7 cellular contexts compared by ENCODE assay signal in the genomic region with DNA sequence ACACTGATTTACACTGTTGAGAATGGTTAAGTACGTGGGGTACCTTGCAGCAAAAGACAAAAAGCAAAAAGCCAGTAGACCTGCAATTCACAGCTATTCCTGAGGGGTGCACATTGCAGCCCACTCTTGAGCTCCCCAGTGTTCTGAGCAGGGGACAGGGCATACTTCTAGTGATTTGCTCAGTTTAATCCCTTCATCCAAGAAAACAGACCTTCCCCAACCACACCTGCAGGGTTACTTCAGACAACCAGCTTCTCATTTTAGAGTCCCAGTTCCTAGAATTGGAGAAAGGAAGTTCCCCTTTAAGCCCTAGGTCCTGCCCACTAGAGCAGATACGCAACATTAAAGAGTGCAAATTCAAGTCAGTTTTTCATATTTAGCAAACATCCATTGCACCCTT. TPM values are rescaled to one million over a fixed set of nuclear protein-coding genes. Genes with fewer than 3 reads are reported as not detected.
DNase-seq lines count a peak whose midpoint lies in the region; ATAC-seq and TF ChIP-seq lines count a peak whose summit lies in the region.

No MANE protein-coding gene starts in this region.

- peaks cover 52% of the 10 kb centered on the region for H3K4me1 Mint-ChIP-seq in activated naive CD8-positive, alpha-beta T cell treated with anti-CD3 and anti-CD28 coated beads, Interleukin-2, amount 10 ng/mL, durations not matched to agents 7 days and 5 days
- peaks cover 34% of the 10 kb centered on the region for H3K4me1 Mint-ChIP-seq in nephron progenitor cell

- no peak overlapping the region for H3K27ac ChIP-seq in right cardiac atrium (ENCODE audit: low read length)

- TF ChIP-seq CTCF in GM10266 (IDR thresholded peaks at IDR 0.05; ENCODE audit: control insufficient read depth, insufficient read depth, low read depth, missing control alignments) (peak; percentile 35), nephron progenitor cell (IDR thresholded peaks at IDR 0.05) (peak; percentile 38)

- peak; percentile 60 for DNase-seq in GM10266 (ENCODE audit: extremely low spot score)
- peak; percentile 37 for DNase-seq in activated naive CD8-positive, alpha-beta T cell treated with anti-CD3 and anti-CD28 coated beads, Interleukin-2, amount 10 ng/mL, durations not matched to agents 7 days and 5 days
- no peak for DNase-seq in nephron progenitor cell
- DNase-seq in hypothalamus (lab: John Stamatoyannopoulos, UW), result no peak
- no peak for DNase-seq in NK-92 (lab: John Stamatoyannopoulos, UW; ENCODE audit: unreplicated experiment)
- DNase-seq in right cardiac atrium, result no peak

- H3K27me3 Mint-ChIP-seq in activated naive CD8-positive, alpha-beta T cell treated with anti-CD3 and anti-CD28 coated beads, Interleukin-2, amount 10 ng/mL, durations not matched to agents 7 days and 5 days, result no peaks in the 10 kb centered on the region
- H3K27me3 Mint-ChIP-seq in nephron progenitor cell (ENCODE audit: low read depth, poor library complexity), result peaks cover 3% of the 10 kb centered on the region

- ATAC-seq in HG03175 (IDR thresholded peaks at IDR 0.05; ENCODE audit: unreplicated experiment) (peak; percentile 49), right cardiac atrium (no peak)
- ATAC-seq in activated naive CD8-positive, alpha-beta T cell treated with anti-CD3 and anti-CD28 coated beads, Interleukin-2, amount 10 ng/mL, durations not matched to agents 7 days and 5 days (ENCODE audit: low read depth), result peak; percentile 48

- 35% methylated on average over 2 of the region's 2 CpGs for WGBS in right cardiac atrium

- POLR2A ChIA-PET in activated naive CD8-positive, alpha-beta T cell treated with anti-CD3 and anti-CD28 coated beads, Interleukin-2, amount 10 ng/mL, durations not matched to agents 7 days and 5 days (lab: Charles Lee), result interaction anchor here (0.6 to 1.9 kb wide), 5 partner anchors 14 to 312 kb away, joined by 3 to 12 read pairs (median 9); a partner anchor contains a TSS

- intact Hi-C loops in right cardiac atrium (cut with DNase I), result no loop called here

- H3K4me1 ChIP-seq in right cardiac atrium (ENCODE audit: control insufficient read depth, insufficient read depth, low read length), result no peaks in the 10 kb centered on the region

- H3K27me3 ChIP-seq in right cardiac atrium (ENCODE audit: control insufficient read depth, insufficient read depth), result no peaks in the 10 kb centered on the region

- H3K4me3 ChIP-seq in right cardiac atrium (ENCODE audit: low read length), result no peak overlapping the region

- no peaks in the 10 kb centered on the region for H3K9me3 Mint-ChIP-seq in activated naive CD8-positive, alpha-beta T cell treated with anti-CD3 and anti-CD28 coated beads, Interleukin-2, amount 10 ng/mL, durations not matched to agents 7 days and 5 days
- H3K9me3 Mint-ChIP-seq in nephron progenitor cell, result no peaks in the 10 kb centered on the region

- peak overlapping the region; percentile 97 for H3K4me3 Mint-ChIP-seq in activated naive CD8-positive, alpha-beta T cell treated with anti-CD3 and anti-CD28 coated beads, Interleukin-2, amount 10 ng/mL, durations not matched to agents 7 days and 5 days
- H3K4me3 Mint-ChIP-seq in nephron progenitor cell, result peak overlapping the region; percentile 56

- H3K36me3 Mint-ChIP-seq in activated naive CD8-positive, alpha-beta T cell treated with anti-CD3 and anti-CD28 coated beads, Interleukin-2, amount 10 ng/mL, durations not matched to agents 7 days and 5 days, result peaks cover 10% of the 10 kb centered on the region
- peaks cover 11% of the 10 kb centered on the region for H3K36me3 Mint-ChIP-seq in nephron progenitor cell (ENCODE audit: low read depth)

- H3K9me3 ChIP-seq in right cardiac atrium (ENCODE audit: control insufficient read depth, low read length), result no peaks in the 10 kb centered on the region

- H3K27ac Mint-ChIP-seq in activated naive CD8-positive, alpha-beta T cell treated with anti-CD3 and anti-CD28 coated beads, Interleukin-2, amount 10 ng/mL, durations not matched to agents 7 days and 5 days, result peak overlapping the region; percentile 95
- peak overlapping the region; percentile 68 for H3K27ac Mint-ChIP-seq in nephron progenitor cell

RNA-seq across cellular contexts. Expression of a gene that starts 3.6 kb away (rescaled TPM):
- total RNA-seq in activated naive CD8-positive, alpha-beta T cell treated with anti-CD3 and anti-CD28 coated beads, Interleukin-2, amount 10 ng/mL, durations not matched to agents 7 days and 5 days, result 10 to 100 TPM; 48.2 to 50.6 TPM
- total RNA-seq in right cardiac atrium, result 10 to 100 TPM; 71.9 to 79.2 (median 72.8) TPM
- 40.6 TPM for polyA plus RNA-seq in right cardiac atrium

RNA-seq across cellular contexts. Expression of a gene that starts 39.2 kb away (rescaled TPM):
- total RNA-seq in activated naive CD8-positive, alpha-beta T cell treated with anti-CD3 and anti-CD28 coated beads, Interleukin-2, amount 10 ng/mL, durations not matched to agents 7 days and 5 days, result 1 to 10 TPM; 7.6 to 8.5 TPM
- 10 to 100 TPM in 3 of 4 donors, 1 to 10 TPM in 1; 6.3 to 14.7 (median 14.3) TPM for total RNA-seq in right cardiac atrium
- polyA plus RNA-seq in right cardiac atrium, result 9.1 TPM

RNA-seq across cellular contexts. Expression of a gene that starts 48.1 kb away (rescaled TPM):
- total RNA-seq in activated naive CD8-positive, alpha-beta T cell treated with anti-CD3 and anti-CD28 coated beads, Interleukin-2, amount 10 ng/mL, durations not matched to agents 7 days and 5 days, result 10 to 100 TPM; 42.7 to 44.9 TPM
- 1 to 10 TPM; 4.3 to 7.9 (median 6.4) TPM for total RNA-seq in right cardiac atrium
- 4.3 TPM for polyA plus RNA-seq in right cardiac atrium

Comparison
In these comparisons a context has a peak if more than half of its experiments do, and no peak if none do; other contexts are left out.
1. DNase-seq: peak in GM10266 (single experiment) and activated naive CD8-positive, alpha-beta T cell treated with anti-CD3 and anti-CD28 coated beads, Interleukin-2, amount 10 ng/mL, durations not matched to agents 7 days and 5 days (single experiment); none in nephron progenitor cell (single experiment), hypothalamus (0 of 51), NK-92 (single experiment) and right cardiac atrium (0 of 3).
2. ATAC-seq: peak in HG03175 (single experiment) and activated naive CD8-positive, alpha-beta T cell treated with anti-CD3 and anti-CD28 coated beads, Interleukin-2, amount 10 ng/mL, durations not matched to agents 7 days and 5 days (single experiment); none in right cardiac atrium (0 of 2).
3. RNA of a gene that starts 48.1 kb away (total RNA-seq): 42.7 to 44.9 TPM in activated naive CD8-positive, alpha-beta T cell treated with anti-CD3 and anti-CD28 coated beads, Interleukin-2, amount 10 ng/mL, durations not matched to agents 7 days and 5 days; 4.3 to 7.9 TPM in right cardiac atrium; every median in the first group is over 4 times any median in the second.